ENCODE assay signal across 1 cellular context in genomic region chr7:65441010-65441409, GRCh38.
TF ChIP-seq lines count a peak whose summit lies in the region.

No MANE protein-coding gene starts in this region.

TF ChIP-seq in HepG2, 621 proteins besides CTCF, POLR2A, EP300 and RAD21 (continued from another document):
- TF ChIP-seq, protein P1, sequence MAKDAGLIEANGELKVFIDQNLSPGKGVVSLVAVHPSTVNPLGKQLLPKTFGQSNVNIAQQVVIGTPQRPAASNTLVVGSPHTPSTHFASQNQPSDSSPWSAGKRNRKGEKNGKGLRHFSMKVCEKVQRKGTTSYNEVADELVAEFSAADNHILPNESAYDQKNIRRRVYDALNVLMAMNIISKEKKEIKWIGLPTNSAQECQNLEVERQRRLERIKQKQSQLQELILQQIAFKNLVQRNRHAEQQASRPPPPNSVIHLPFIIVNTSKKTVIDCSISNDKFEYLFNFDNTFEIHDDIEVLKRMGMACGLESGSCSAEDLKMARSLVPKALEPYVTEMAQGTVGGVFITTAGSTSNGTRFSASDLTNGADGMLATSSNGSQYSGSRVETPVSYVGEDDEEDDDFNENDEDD (CRISPR knock-in tag; IDR thresholded peaks at IDR 0.05; ENCODE audit: borderline replicate concordance), result no peak
- TF ChIP-seq PBX2 (CRISPR knock-in tag; IDR thresholded peaks at IDR 0.05) (no peak), ZNF138 (CRISPR knock-in tag; IDR thresholded peaks at IDR 0.05; ENCODE audit: low read depth) (no peak)
